Comparison of ENCODE assay signal across 8 cellular contexts in genomic region chr12:48106574-48107251, GRCh38. TPM values are rescaled to one million over a fixed set of nuclear protein-coding genes. Genes with fewer than 3 reads are reported as not detected.
DNase-seq lines count a peak whose midpoint lies in the region; ATAC-seq, FAIRE-seq and TF ChIP-seq lines count a peak whose summit lies in the region.

No MANE protein-coding gene starts in this region.

- H4K8ac ChIP-seq in mesendoderm (ENCODE audit: low read depth, low read length) = peak overlapping the region; percentile 97

- peak overlapping the region; percentile 87 for H3K4me2 ChIP-seq in HCT116 (ENCODE audit: low read length)
- H3K4me2 ChIP-seq in GM12878 (ENCODE audit: control insufficient read depth, insufficient read depth) = peak overlapping the region; percentile 98
- peak overlapping the region; percentile 45 for H3K4me2 ChIP-seq in mesendoderm (ENCODE audit: low read length)

- no peak for FAIRE-seq in GM12878 (lab: Jason Lieb, UNC)

- CTCF ChIA-PET in HCT116 (lab: Charles Lee) = no interaction called here
- CTCF ChIA-PET in GM12878 (lab: Yijun Ruan, JAX) = interaction anchor here (0.9 to 3.0 kb wide), 5 partner anchors 10 to 91 kb away, joined by 3 to 19 read pairs (median 7); partner anchors contain the start of genes ASB8 and PFKM

- H3K36me3 ChIP-seq in HCT116 (ENCODE audit: control insufficient read depth in 1 of 2, insufficient read depth in 2 of 2, low read length in 2 of 2) = no peaks in the 10 kb centered on the region
- no peaks in the 10 kb centered on the region for H3K36me3 ChIP-seq in GM12878 (ENCODE audit: control insufficient read depth in 2 of 2, insufficient read depth in 2 of 2, low read length in 1 of 2)
- H3K36me3 ChIP-seq in mesendoderm (ENCODE audit: control insufficient read depth, insufficient read depth, low read length) = no peaks in the 10 kb centered on the region

- H3K9me2 ChIP-seq in HCT116 (ENCODE audit: insufficient read depth) = no peaks in the 10 kb centered on the region

- peak overlapping the region; percentile 79 to 86 for H3K4me3 ChIP-seq in HCT116 (replicated peaks in 1 of 2; ENCODE audit: low read depth in 1 of 2, low read length in 2 of 2)
- peak overlapping the region; percentile 97 for H3K4me3 ChIP-seq in GM12878
- H3K4me3 ChIP-seq in mesendoderm (ENCODE audit: low read length) = no peak overlapping the region

- H3K27me3 ChIP-seq in HCT116 (ENCODE audit: insufficient read depth, low read length) (no peaks in the 10 kb centered on the region), GM12878 (replicated peaks in 1 of 2; ENCODE audit: control insufficient read depth in 2 of 2, insufficient read depth in 2 of 2, low read length in 1 of 2) (no peaks in the 10 kb centered on the region), mesendoderm (ENCODE audit: insufficient read depth, low read length, poor library complexity) (no peaks in the 10 kb centered on the region)

- no peak overlapping the region for H2AK5ac ChIP-seq in mesendoderm (ENCODE audit: low read length)

- DNase-seq in HCT116 (ENCODE audit: low read depth, low spot score) = no peak
- DNase-seq in GM12878 (ENCODE audit: low read depth, low spot score) = no peak
- DNase-seq in mesendoderm = no peak
- DNase-seq in iPS-NIHi11 (ENCODE audit: low spot score) = no peak
- DNase-seq in GM20000 (ENCODE audit: low spot score) = no peak
- no peak for DNase-seq in ACHN

- H2AFZ ChIP-seq in HCT116 (ENCODE audit: low read depth, low read length, poor library complexity, severe bottlenecking) (peak overlapping the region; percentile 74), GM12878 (ENCODE audit: control insufficient read depth, low read depth, low read length) (peak overlapping the region; percentile 90)

- TF ChIP-seq EP300 in GM12878 (IDR thresholded peaks at IDR 0.05; ENCODE audit: borderline replicate concordance in 1 of 2, control insufficient read depth in 1 of 2, low read depth in 2 of 2, low read length in 2 of 2) = 0 out of 4 replicates have a peak, but pooled peaks of 1 of the 2 experiments have one; percentile 4

- H3K4me1 ChIP-seq in HCT116 (ENCODE audit: control insufficient read depth in 1 of 2, insufficient read depth in 2 of 2, low read length in 2 of 2) (peaks cover 14 to 24% of the 10 kb centered on the region in 2 experiments), GM12878 (ENCODE audit: control insufficient read depth, insufficient read depth, low read length) (peaks cover 23% of the 10 kb centered on the region), mesendoderm (ENCODE audit: control insufficient read depth, low read depth, low read length) (peaks cover 3% of the 10 kb centered on the region)

- peak overlapping the region; percentile 89 for H3K56ac ChIP-seq in mesendoderm (ENCODE audit: low read length)

- no peaks in the 10 kb centered on the region for H4K20me1 ChIP-seq in HCT116 (ENCODE audit: insufficient read depth)
- no peaks in the 10 kb centered on the region for H4K20me1 ChIP-seq in GM12878 (ENCODE audit: control insufficient read depth, insufficient read depth)

- H2BK5ac ChIP-seq in mesendoderm (ENCODE audit: low read length) = no peak overlapping the region

- WGBS in GM12878 (ENCODE audit: insufficient coverage, insufficient replicate concordance, low lambda C conversion rate, missing lambda C conversion rate) = 0% methylated on average over 2 of the region's 2 CpGs
- WGBS in mesendoderm (ENCODE audit: extremely low coverage, insufficient coverage, low lambda C conversion rate) = no CpG with 5 or more reads among the region's 2 CpGs

- peak overlapping the region; percentile 24 for H3K4ac ChIP-seq in mesendoderm (ENCODE audit: low read depth, low read length)

- in situ Hi-C loops in GM12878 (cut with MboI) = no loop called here
- in situ Hi-C loops in ACHN (cut with HindIII; ENCODE audit: low pct_ligation_motif_present, low pct_unique_long_range_greater_than_20kb, low sequenced_read_pairs) = no loop called here

- H2BK120ac ChIP-seq in mesendoderm (ENCODE audit: low read depth, low read length) = no peak overlapping the region

- no peak for TF ChIP-seq POLR2A in HCT116 (IDR thresholded peaks at IDR 0.05; ENCODE audit: borderline replicate concordance, extremely low read depth, insufficient read depth, insufficient read length)
- no peak for TF ChIP-seq POLR2A in GM12878 (IDR thresholded peaks at IDR 0.05; ENCODE audit: low read depth, low read length)

- no TSS peak for BruUV-seq in HCT116 (replicated peaks; lab: Mats Ljungman, UMichigan)
- TSS peak; percentile 72 for BruUV-seq in GM12878 (replicated peaks; lab: Mats Ljungman, UMichigan)

- RAD21 ChIA-PET in HCT116 (lab: Charles Lee; ENCODE audit: low non-redundant PET in 1 of 2, low total read pairs in 2 of 2, uncharacterized antibody in 2 of 2, unreplicated experiment in 2 of 2) = no interaction called here
- RAD21 ChIA-PET in GM12878 (lab: Charles Lee; ENCODE audit: unreplicated experiment) = interaction anchor here (1.1 to 1.5 kb wide), 2 partner anchors 13 to 51 kb away, joined by 4 to 7 read pairs; partner anchors contain the start of genes ASB8 and PFKM

- H3K9ac ChIP-seq in HCT116 (ENCODE audit: low read length) (peak overlapping the region; percentile 92), GM12878 (ENCODE audit: control insufficient read depth, insufficient read depth, low read length) (peak overlapping the region; percentile 99), mesendoderm (ENCODE audit: low read length) (peak overlapping the region; percentile 86)

- no peak overlapping the region for H3K23ac ChIP-seq in mesendoderm (ENCODE audit: low read length)

- POLR2A ChIA-PET in HCT116 (lab: Charles Lee) (no interaction called here), GM12878 (lab: Charles Lee) (interaction anchor here (1.5 to 2.3 kb wide), 4 partner anchors 12 to 92 kb away, joined by 6 to 8 read pairs (median 6); partner anchors contain the start of genes ASB8 and PFKM)

- H3K79me2 ChIP-seq in HCT116 (ENCODE audit: insufficient read depth, low read length) (peaks cover 41% of the 10 kb centered on the region), GM12878 (ENCODE audit: control insufficient read depth, insufficient read depth, low read length) (peaks cover 51% of the 10 kb centered on the region), mesendoderm (ENCODE audit: control insufficient read depth, insufficient read depth, low read length) (peaks cover 13% of the 10 kb centered on the region)

- H2BK15ac ChIP-seq in mesendoderm (replicated peaks; ENCODE audit: low read depth) = no peak overlapping the region

- SMC1A ChIA-PET in GM12878 (lab: Charles Lee; ENCODE audit: uncharacterized antibody, unreplicated experiment) = interaction anchor here (0.6 to 2.7 kb wide), 9 partner anchors 9 to 53 kb away, joined by 3 to 27 read pairs (median 5); partner anchors contain the start of genes ASB8 and PFKM

- TF ChIP-seq RAD21 in HCT116 (IDR thresholded peaks at IDR 0.05; ENCODE audit: low read depth) (no peak), GM12878 (IDR thresholded peaks at IDR 0.05; ENCODE audit: insufficient read depth, low read depth, low read length) (no peak)

- intact Hi-C loops in HCT116 (cut with micrococcal nuclease) (loop anchor here (5.0 kb wide), 1 partner anchor 51 kb away; the partner anchor contains the start of gene ASB8), GM12878 (cut with micrococcal nuclease; ENCODE audit: unreplicated experiment) (no loop called here)

- no peak for TF ChIP-seq CTCF in 22Rv1 (IDR thresholded peaks at IDR 0.05)
- TF ChIP-seq CTCF in HCT116 (IDR thresholded peaks at IDR 0.05 in 2 of 3, conservative IDR thresholded peaks at IDR 0.05 in 1 of 3; ENCODE audit: borderline replicate concordance in 1 of 3, insufficient read depth in 1 of 3, low read depth in 2 of 3, low read length in 2 of 3) = no peak
- no peak for TF ChIP-seq CTCF in GM12878 (IDR thresholded peaks at IDR 0.05 in 2 of 3, conservative IDR thresholded peaks at IDR 0.05 in 1 of 3; ENCODE audit: control insufficient read depth in 2 of 3, extremely low read depth in 1 of 3, insufficient read depth in 1 of 3, low read depth in 3 of 3, low read length in 3 of 3)
- no peak for TF ChIP-seq CTCF in GM20000 (IDR thresholded peaks at IDR 0.05; ENCODE audit: extremely low read depth, missing control alignments)

- H3K18ac ChIP-seq in mesendoderm (ENCODE audit: low read length) = peak overlapping the region; percentile 79

- H3K27ac ChIP-seq in 22Rv1 = peak overlapping the region; percentile 94
- peak overlapping the region; percentile 65 for H3K27ac ChIP-seq in HCT116 (ENCODE audit: low read depth, low read length)
- peak overlapping the region; percentile 99 for H3K27ac ChIP-seq in GM12878 (ENCODE audit: control insufficient read depth, insufficient read depth)
- peak overlapping the region; percentile 90 for H3K27ac ChIP-seq in mesendoderm (ENCODE audit: low read depth, low read length)

- no peaks in the 10 kb centered on the region for H3K9me3 ChIP-seq in HCT116 (ENCODE audit: control insufficient read depth in 1 of 2, insufficient read depth in 1 of 2, low read depth in 1 of 2, low read length in 2 of 2)
- no peaks in the 10 kb centered on the region for H3K9me3 ChIP-seq in GM12878 (replicated peaks; ENCODE audit: control insufficient read depth, insufficient read depth, low read length)

- no peak for ATAC-seq in HCT116
- no peak; the same call in 2 of the 3 replicates for ATAC-seq in GM12878
- no peak for ATAC-seq in GM19397 (IDR thresholded peaks at IDR 0.05; ENCODE audit: unreplicated experiment)

- peaks cover 1% of the 10 kb centered on the region for H3K79me1 ChIP-seq in mesendoderm (ENCODE audit: low read length)

- peak overlapping the region; percentile 96 for H4K5ac ChIP-seq in mesendoderm (ENCODE audit: low read length)

RNA-seq across cellular contexts. Expression of gene SENP1, which starts 0.8 kb away (rescaled TPM):
- total RNA-seq in HCT116 (2021; ENCODE audit: unreplicated experiment) (17.7 TPM), GM12878 (2014; rRNA removed) (30.0 and 35.9 TPM in 2 replicates), GM12878 (2014; rRNA removed; fragmentation: Illumina TruSeq; extraction: Trizol) (36.1 and 41.1 TPM in 2 replicates), GM12878 (2021) (28.2 and 29.4 TPM in 2 replicates)
- 3.4 and 4.7 TPM in 2 replicates for polyA plus RNA-seq in HCT116 (2012)
- 79.4 and 95.8 TPM in 2 replicates for total RNA-seq in GM12878 (2013; cell fraction: nucleolus; rRNA removed)
- polyA plus RNA-seq in GM12878 (2011; ENCODE audit: low read depth) = 5.3 TPM
- polyA plus RNA-seq in GM12878 (2011; rRNA removed) (52.4 and 54.4 TPM in 2 replicates), GM12878 (2014; fragmentation: Illumina TruSeq; extraction: Trizol) (34.8 and 39.8 TPM in 2 replicates), GM12878 (2014; fragmentation: Nextera tagmentation; extraction: Ambion mirVana) (10 to 100 TPM in 1 of 2 experiments, 1 to 10 TPM in 1; 8.1 to 12.5 TPM), GM12878 (2014; rRNA removed) (17.3 and 21.2 TPM in 2 replicates), GM12878 (2016; fragmentation: Nextera tagmentation; extraction: Ambion mirVana) (10 to 100 TPM; 21.4 to 23.9 TPM)
- 20.8 and 25.5 TPM in 2 replicates for polyA plus RNA-seq in GM12878 (2011; cell fraction: cytosol; rRNA removed)
- polyA plus RNA-seq in GM12878 (2011; cell fraction: nucleus; rRNA removed) = 17.9 and 23.1 TPM in 2 replicates
- 9.5 and 9.9 TPM in 2 replicates for polyA plus RNA-seq in GM12878 (2012)
- 48.7 and 65.6 TPM in 2 replicates for polyA minus RNA-seq in GM12878 (2011; rRNA and poly(A)+ RNA removed)
- polyA minus RNA-seq in GM12878 (2011; cell fraction: cytosol; rRNA and poly(A)+ RNA removed) = 14.8 and 20.3 TPM in 2 replicates
- polyA minus RNA-seq in GM12878 (2011; cell fraction: nucleus; rRNA and poly(A)+ RNA removed) = 26.7 and 42.0 TPM in 2 replicates
- 18.3 TPM for polyA plus RNA-seq in mesendoderm (2013, experiment 1 of 2)
- 18.3 TPM for polyA plus RNA-seq in mesendoderm (2013, experiment 2 of 2)

RNA-seq across cellular contexts. Expression of gene PFKM, which starts 12.5 kb away (rescaled TPM):
- total RNA-seq in HCT116 (2021; ENCODE audit: unreplicated experiment) (144 TPM), GM12878 (2014; rRNA removed) (59.6 and 62.8 TPM in 2 replicates), GM12878 (2014; rRNA removed; fragmentation: Illumina TruSeq; extraction: Trizol) (55.4 and 56.6 TPM in 2 replicates), GM12878 (2021) (77.5 and 80.0 TPM in 2 replicates)
- 77.6 and 87.3 TPM in 2 replicates for polyA plus RNA-seq in HCT116 (2012)
- total RNA-seq in GM12878 (2013; cell fraction: nucleolus; rRNA removed) = 107 and 125 TPM in 2 replicates
- polyA plus RNA-seq in GM12878 (2011; ENCODE audit: low read depth) = 56.2 TPM
- polyA plus RNA-seq in GM12878 (2011; rRNA removed) (52.7 and 65.0 TPM in 2 replicates), GM12878 (2014; fragmentation: Illumina TruSeq; extraction: Trizol) (54.1 and 57.9 TPM in 2 replicates), GM12878 (2014; fragmentation: Nextera tagmentation; extraction: Ambion mirVana) (10 to 100 TPM; 27.6 to 39.0 TPM), GM12878 (2014; rRNA removed) (55.3 and 58.6 TPM in 2 replicates), GM12878 (2016; fragmentation: Nextera tagmentation; extraction: Ambion mirVana) (10 to 100 TPM; 54.5 to 56.2 TPM)
- 53.4 and 56.3 TPM in 2 replicates for polyA plus RNA-seq in GM12878 (2011; cell fraction: cytosol; rRNA removed)
- polyA plus RNA-seq in GM12878 (2011; cell fraction: nucleus; rRNA removed) = 137 and 152 TPM in 2 replicates
- polyA plus RNA-seq in GM12878 (2012) = 58.5 and 59.1 TPM in 2 replicates
- polyA minus RNA-seq in GM12878 (2011; rRNA and poly(A)+ RNA removed) = 74.3 and 86.8 TPM in 2 replicates
- polyA minus RNA-seq in GM12878 (2011; cell fraction: cytosol; rRNA and poly(A)+ RNA removed) = 20.0 and 20.2 TPM in 2 replicates
- polyA minus RNA-seq in GM12878 (2011; cell fraction: nucleus; rRNA and poly(A)+ RNA removed) = 44.1 and 51.7 TPM in 2 replicates
- polyA plus RNA-seq in mesendoderm (2013, experiment 1 of 2) = 21.3 TPM
- polyA plus RNA-seq in mesendoderm (2013, experiment 2 of 2) = 22.1 TPM

RNA-seq across cellular contexts. Expression of gene ASB8, which starts 50.6 kb away (rescaled TPM):
- total RNA-seq in HCT116 (2021; ENCODE audit: unreplicated experiment) = 14.0 TPM
- 7.7 and 12.9 TPM in 2 replicates for polyA plus RNA-seq in HCT116 (2012)
- total RNA-seq in GM12878 (2013; cell fraction: nucleolus; rRNA removed) = 40.2 and 42.5 TPM in 2 replicates
- total RNA-seq in GM12878 (2014; rRNA removed) = 28.8 and 38.5 TPM in 2 replicates
- 22.8 and 23.7 TPM in 2 replicates for total RNA-seq in GM12878 (2014; rRNA removed; fragmentation: Illumina TruSeq; extraction: Trizol)
- total RNA-seq in GM12878 (2021) = 28.7 and 29.3 TPM in 2 replicates
- polyA plus RNA-seq in GM12878 (2011; ENCODE audit: low read depth) = 24.7 TPM
- polyA plus RNA-seq in GM12878 (2011; rRNA removed) = 45.5 and 48.0 TPM in 2 replicates
- polyA plus RNA-seq in GM12878 (2011; cell fraction: cytosol; rRNA removed) = 39.1 and 42.8 TPM in 2 replicates
- 15.0 and 16.0 TPM in 2 replicates for polyA plus RNA-seq in GM12878 (2011; cell fraction: nucleus; rRNA removed)
- polyA plus RNA-seq in GM12878 (2012) = 24.1 and 25.9 TPM in 2 replicates
- 28.1 and 29.2 TPM in 2 replicates for polyA plus RNA-seq in GM12878 (2014; fragmentation: Illumina TruSeq; extraction: Trizol)
- 10 to 100 TPM; 28.3 to 30.3 TPM for polyA plus RNA-seq in GM12878 (2014; fragmentation: Nextera tagmentation; extraction: Ambion mirVana)
- polyA plus RNA-seq in GM12878 (2014; rRNA removed) = 21.2 and 25.1 TPM in 2 replicates
- polyA plus RNA-seq in GM12878 (2016; fragmentation: Nextera tagmentation; extraction: Ambion mirVana) = 10 to 100 TPM; 30.2 to 32.4 TPM
- polyA minus RNA-seq in GM12878 (2011; rRNA and poly(A)+ RNA removed) = 31.9 and 38.9 TPM in 2 replicates
- polyA minus RNA-seq in GM12878 (2011; cell fraction: cytosol; rRNA and poly(A)+ RNA removed) = 16.3 and 22.4 TPM in 2 replicates
- 14.0 and 21.0 TPM in 2 replicates for polyA minus RNA-seq in GM12878 (2011; cell fraction: nucleus; rRNA and poly(A)+ RNA removed)
- 4.5 TPM for polyA plus RNA-seq in mesendoderm (2013, experiment 1 of 2)
- 4.5 TPM for polyA plus RNA-seq in mesendoderm (2013, experiment 2 of 2)

Comparison
In these comparisons a context has a peak if more than half of its experiments do, and no peak if none do; other contexts are left out.
1. H3K4me2 ChIP-seq: peak in every context shown above with its lines; median percentile 98 in GM12878; 87 in HCT116; 45 in mesendoderm.